14 cellular contexts compared by ENCODE assay signal in the genomic region with DNA sequence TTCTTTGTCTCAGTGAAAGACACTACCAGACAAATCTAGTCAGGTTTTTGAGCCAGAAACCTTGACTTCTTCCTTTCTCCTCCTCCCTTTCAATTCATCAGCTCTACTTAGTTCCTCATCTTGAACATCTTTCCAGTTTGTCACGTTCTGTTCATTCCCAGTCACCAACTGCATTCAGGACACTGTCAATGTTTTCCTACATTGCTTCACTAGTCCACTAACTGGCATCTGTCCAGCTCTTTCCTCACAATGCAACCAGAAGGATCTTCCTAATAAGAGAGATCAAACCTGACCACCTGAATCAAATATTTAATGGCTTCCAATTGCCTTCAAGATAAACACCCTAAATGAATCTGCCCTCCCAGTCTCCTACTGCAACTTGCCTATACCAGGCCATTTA. TPM values are rescaled to one million over a fixed set of nuclear protein-coding genes. Genes with fewer than 3 reads are reported as not detected.
DNase-seq lines count a peak whose midpoint lies in the region; ATAC-seq, FAIRE-seq and TF ChIP-seq lines count a peak whose summit lies in the region.
"Had no signal": no experiment of that assay in that cellular context is flagged by ENCODE, and none has a peak within 500 bp of the region (broad histone marks: within the 10 kb centered on the region; RNA-seq: fewer than 3 reads in every experiment).

No MANE protein-coding gene starts in this region.

- H3K27me3 ChIP-seq in bronchial epithelial cell (ENCODE audit: control insufficient read depth, insufficient read depth, low read length) (no peaks in the 10 kb centered on the region), Caco-2 (replicated peaks; ENCODE audit: control insufficient read depth, insufficient read depth, low read length) (no peaks in the 10 kb centered on the region)

- H3K36me3 ChIP-seq in bronchial epithelial cell (ENCODE audit: control insufficient read depth, insufficient read depth, low read length) = no peaks in the 10 kb centered on the region
- H3K36me3 ChIP-seq in Caco-2 (ENCODE audit: control insufficient read depth, insufficient read depth, low read length) = no peaks in the 10 kb centered on the region

- no peak overlapping the region for H3K27ac Mint-ChIP-seq in Caco-2 (ENCODE audit: unreplicated experiment)
- H3K27ac Mint-ChIP-seq: activated CD4-positive, alpha-beta memory T cell treated with anti-CD3 and anti-CD28 coated beads, Interleukin-2, amount 10 ng/mL, durations not matched to agents 7 days and 5 days; activated naive CD8-positive, alpha-beta T cell had no signal

- CTCF ChIA-PET in Caco-2 (lab: Charles Lee) = no interaction called here

- no peaks in the 10 kb centered on the region for H3K9me3 Mint-ChIP-seq in Caco-2 (ENCODE audit: unreplicated experiment)
- H3K9me3 Mint-ChIP-seq: activated CD4-positive, alpha-beta memory T cell treated with anti-CD3 and anti-CD28 coated beads, Interleukin-2, amount 10 ng/mL, durations not matched to agents 7 days and 5 days had no signal

- peaks cover 16% of the 10 kb centered on the region for H3K27me3 Mint-ChIP-seq in Caco-2 (ENCODE audit: insufficient read depth, unreplicated experiment)

- no TSS peak for BruUV-seq in Caco-2 (replicated peaks; lab: Mats Ljungman, UMichigan)

- DNase-seq in NCI-H1092 treated with DMSO at 0.1 percent for 48 hours (lab: John Stamatoyannopoulos, UW) (peak; percentile 17), NCI-H1092 (lab: John Stamatoyannopoulos, UW) (no peak), bronchial epithelial cell (ENCODE audit: low read depth) (peak; percentile 22), kidney tubule cell (ENCODE audit: low spot score) (peak; percentile 59), ureter (ENCODE audit: low spot score) (peak; percentile 65), Caco-2 (no peak)
- DNase-seq: activated CD4-positive, alpha-beta memory T cell treated with anti-CD3 and anti-CD28 coated beads, Interleukin-2, amount 10 ng/mL, durations not matched to agents 7 days and 5 days; midbrain had no signal

- H3K4me3 ChIP-seq in bronchial epithelial cell (ENCODE audit: low read depth, low read length) (no peak overlapping the region), Caco-2 (ENCODE audit: low read depth, low read length) (no peak overlapping the region)
- H3K4me3 ChIP-seq: skin epidermis had no signal

- H3K4me3 Mint-ChIP-seq in Caco-2 (ENCODE audit: unreplicated experiment) = no peak overlapping the region
- H3K4me3 Mint-ChIP-seq: activated CD4-positive, alpha-beta memory T cell treated with anti-CD3 and anti-CD28 coated beads, Interleukin-2, amount 10 ng/mL, durations not matched to agents 7 days and 5 days; activated naive CD8-positive, alpha-beta T cell had no signal

- POLR2A ChIA-PET in Caco-2 (lab: Charles Lee) = no interaction called here

- no peaks in the 10 kb centered on the region for H3K9me3 ChIP-seq in Caco-2

- H3K4me1 Mint-ChIP-seq in Caco-2 (ENCODE audit: low read depth, unreplicated experiment) = no peaks in the 10 kb centered on the region
- H3K4me1 Mint-ChIP-seq: activated CD4-positive, alpha-beta memory T cell treated with anti-CD3 and anti-CD28 coated beads, Interleukin-2, amount 10 ng/mL, durations not matched to agents 7 days and 5 days had no signal

- intact Hi-C loops in Caco-2 (cut with micrococcal nuclease; ENCODE audit: unreplicated experiment) = no loop called here

- TF ChIP-seq CTCF in bronchial epithelial cell (IDR thresholded peaks at IDR 0.05; ENCODE audit: insufficient read depth, low read length, severe bottlenecking) (no peak), Caco-2 (IDR thresholded peaks at IDR 0.05; ENCODE audit: insufficient read depth in 1 of 2, low read depth in 1 of 2, low read length in 1 of 2, severe bottlenecking in 1 of 2, unreplicated experiment in 1 of 2) (no peak)

- ATAC-seq in GM19324 (IDR thresholded peaks at IDR 0.05; ENCODE audit: low FRiP score, unreplicated experiment) (no peak), HG03460 (IDR thresholded peaks at IDR 0.05; ENCODE audit: unreplicated experiment) (no peak)

- no peak for FAIRE-seq in bronchial epithelial cell (lab: Jason Lieb, UNC)
- FAIRE-seq: A204.1, G401.6 had no signal

- no peaks in the 10 kb centered on the region for H3K4me1 ChIP-seq in Caco-2

- H3K36me3 Mint-ChIP-seq in Caco-2 (ENCODE audit: insufficient read depth, unreplicated experiment) = no peaks in the 10 kb centered on the region
- H3K36me3 Mint-ChIP-seq: activated naive CD8-positive, alpha-beta T cell had no signal

RNA-seq across cellular contexts. Expression of gene SYNPO2, which starts 52.5 kb away (rescaled TPM):
- 0.13 and 0.26 TPM in 2 replicates for total RNA-seq in bronchial epithelial cell
- 381 TPM for total RNA-seq in ureter
- 0.09 and 0.16 TPM in 2 replicates for total RNA-seq in Caco-2 (2022)

Comparison
In these comparisons a context has a peak if more than half of its experiments do, and no peak if none do; other contexts are left out.
1. DNase-seq: peak in NCI-H1092 treated with DMSO at 0.1 percent for 48 hours (single experiment), bronchial epithelial cell (single experiment), kidney tubule cell (single experiment) and ureter (single experiment); none in NCI-H1092 (single experiment) and Caco-2 (0 of 2).
2. RNA of gene SYNPO2, which starts 52.5 kb away (total RNA-seq): 381 TPM in ureter (single experiment); 0.13 to 0.26 TPM in bronchial epithelial cell and 0.09 to 0.16 TPM in Caco-2; every median in the first group is over 100 times any median in the second.